8 cellular contexts compared by ENCODE assay signal in the genomic region with DNA sequence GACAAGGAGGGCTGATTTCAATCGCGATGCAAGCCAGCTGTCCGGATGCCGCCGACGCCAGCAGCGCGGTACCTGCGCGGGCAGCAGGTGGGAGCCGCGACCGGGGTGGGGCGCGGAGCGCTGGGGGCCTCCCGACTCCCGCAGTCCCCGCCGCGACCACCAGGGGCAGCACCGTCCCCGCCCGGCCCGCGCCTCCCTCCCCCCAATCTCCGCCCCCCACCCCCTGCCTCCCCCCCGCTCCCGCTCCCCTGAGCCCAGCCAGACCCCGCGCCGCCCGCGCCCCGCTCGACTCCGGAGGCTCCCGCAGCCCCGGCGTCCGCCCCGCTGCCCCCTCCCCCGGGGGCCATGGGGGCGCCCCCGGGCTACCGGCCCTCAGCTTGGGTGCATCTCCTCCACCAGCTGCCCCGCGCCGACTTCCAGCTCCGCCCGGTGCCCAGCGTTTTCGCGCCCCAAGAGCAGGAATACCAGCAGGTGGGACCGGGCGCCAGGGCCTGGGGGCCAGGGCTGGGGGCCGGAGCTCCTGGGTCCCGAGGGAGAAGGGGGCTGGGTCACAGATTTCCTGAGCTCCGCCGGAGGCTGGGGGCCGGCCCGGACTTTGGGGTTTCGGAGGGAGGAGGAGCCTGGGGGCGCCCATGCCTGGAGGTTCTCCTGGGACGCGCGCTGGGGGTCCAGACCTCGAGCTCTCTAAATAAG. TPM values are rescaled to one million over a fixed set of nuclear protein-coding genes. Genes with fewer than 3 reads are reported as not detected.
DNase-seq lines count a peak whose midpoint lies in the region; ATAC-seq, FAIRE-seq and TF ChIP-seq lines count a peak whose summit lies in the region.
"Had no signal": no experiment of that assay in that cellular context is flagged by ENCODE, and none has a peak within 500 bp of the region (broad histone marks: within the 10 kb centered on the region; RNA-seq: fewer than 3 reads in every experiment).

A gene (plus strand): TSS at position 257 of the 693 bp plus-strand sequence. CDS start 89 bp downstream, at position 346.

- 94% methylated on average over 12 of the region's 68 CpGs for WGBS in HepG2 (ENCODE audit: low lambda C conversion rate)

- H3K27ac ChIP-seq in HepG2 (ENCODE audit: extremely low read length, insufficient read depth, low read length) (no peak within 1 kb of the TSS), substantia nigra (ENCODE audit: low read depth, low read length, poor library complexity, severe bottlenecking) (peak within 1 kb of the TSS; percentile 100)

- CTCF ChIA-PET in HepG2 (lab: Yijun Ruan, JAX; ENCODE audit: low intra/inter-chr PET ratio, low total read pairs): interaction anchor here (1.1 kb wide), 1 partner anchor 23 kb away, joined by 3 read pairs; no protein-coding TSS in a partner anchor

- peak within 1 kb of the TSS; percentile 54 for H3K9ac ChIP-seq in HepG2 (ENCODE audit: insufficient read depth, low read depth, low read length)

- no peaks in the 10 kb centered on the region for H3K27me3 ChIP-seq in HepG2 (ENCODE audit: control insufficient read depth in 1 of 2, insufficient read depth in 2 of 2, low read length in 2 of 2)

- peaks cover 45% of the 10 kb centered on the region for H3K27me3 Mint-ChIP-seq in activated naive CD8-positive, alpha-beta T cell treated with anti-CD3 and anti-CD28 coated beads, Interleukin-2, amount 10 ng/mL, durations not matched to agents 7 days and 5 days

- TF ChIP-seq RAD21 in HepG2 (CRISPR knock-in tag; IDR thresholded peaks at IDR 0.05): no peak

- H2AFZ ChIP-seq in HepG2 (ENCODE audit: low read length): no peak within 1 kb of the TSS

- ATAC-seq in activated naive CD8-positive, alpha-beta T cell treated with anti-CD3 and anti-CD28 coated beads, Interleukin-2, amount 10 ng/mL, durations not matched to agents 7 days and 5 days (ENCODE audit: low read depth): no peak
- peak; percentile 29 for ATAC-seq in HepG2
- no peak for ATAC-seq in GM18870 (IDR thresholded peaks at IDR 0.05; ENCODE audit: unreplicated experiment)

- H3K4me1 Mint-ChIP-seq in activated naive CD8-positive, alpha-beta T cell treated with anti-CD3 and anti-CD28 coated beads, Interleukin-2, amount 10 ng/mL, durations not matched to agents 7 days and 5 days: peaks cover 18% of the 10 kb centered on the region

- no peak within 1 kb of the TSS for H3K27ac Mint-ChIP-seq in activated naive CD8-positive, alpha-beta T cell treated with anti-CD3 and anti-CD28 coated beads, Interleukin-2, amount 10 ng/mL, durations not matched to agents 7 days and 5 days

- H3K4me3 ChIP-seq in HepG2 (replicated peaks in 1 of 3; ENCODE audit: insufficient read depth in 1 of 3, low read depth in 2 of 3, low read length in 3 of 3): peak within 1 kb of the TSS; percentile 65 to 68 (median 66)

- peaks cover 5% of the 10 kb centered on the region for H3K36me3 Mint-ChIP-seq in activated naive CD8-positive, alpha-beta T cell treated with anti-CD3 and anti-CD28 coated beads, Interleukin-2, amount 10 ng/mL, durations not matched to agents 7 days and 5 days

- TF ChIP-seq POLR2A in HepG2 (IDR thresholded peaks at IDR 0.05; ENCODE audit: insufficient read depth in 1 of 2, low read depth in 2 of 2, low read length in 2 of 2): no peak

- H3K79me2 ChIP-seq in HepG2 (ENCODE audit: insufficient read depth, low read length): no peaks in the 10 kb centered on the region

- DNase-seq in NCI-H2227 (lab: John Stamatoyannopoulos, UW; ENCODE audit: unreplicated experiment) (peak; percentile 74), HepG2 (ENCODE audit: low spot score) (no peak), substantia nigra (lab: John Stamatoyannopoulos, UW) (peak in 38 of 49 donors; percentile 23 to 82 (median 61)), RKO (ENCODE audit: low spot score) (no peak), NCI-H510A (lab: John Stamatoyannopoulos, UW) (no peak)
- peak; percentile 73 for DNase-seq in activated naive CD8-positive, alpha-beta T cell treated with anti-CD3 and anti-CD28 coated beads, Interleukin-2, amount 10 ng/mL, durations not matched to agents 7 days and 5 days

- no peak for TF ChIP-seq CTCF in HepG2 (CRISPR knock-in tag; IDR thresholded peaks at IDR 0.05)

- H3K36me3 ChIP-seq in HepG2 (replicated peaks in 1 of 2; ENCODE audit: control insufficient read depth in 1 of 2, insufficient read depth in 2 of 2, low read length in 2 of 2): no peaks in the 10 kb centered on the region

- peaks cover 11% of the 10 kb centered on the region for H3K9me3 Mint-ChIP-seq in activated naive CD8-positive, alpha-beta T cell treated with anti-CD3 and anti-CD28 coated beads, Interleukin-2, amount 10 ng/mL, durations not matched to agents 7 days and 5 days

- in situ Hi-C loops in HepG2 (cut with HindIII; ENCODE audit: extremely low pct_ligation_motif_present, low pct_unique_long_range_greater_than_20kb): no loop called here

- H4K20me1 ChIP-seq in HepG2 (ENCODE audit: insufficient read depth, low read length): no peaks in the 10 kb centered on the region

- H3K4me1 ChIP-seq in HepG2 (ENCODE audit: insufficient read depth, low read length): peaks cover 51% of the 10 kb centered on the region

- peak within 1 kb of the TSS; percentile 66 for H3K4me2 ChIP-seq in HepG2 (ENCODE audit: low read depth, low read length)

- POLR2A ChIA-PET in activated naive CD8-positive, alpha-beta T cell treated with anti-CD3 and anti-CD28 coated beads, Interleukin-2, amount 10 ng/mL, durations not matched to agents 7 days and 5 days (lab: Charles Lee): interaction anchor here (1.0 kb wide), 1 partner anchor 20 kb away, joined by 3 read pairs; no protein-coding TSS in a partner anchor
- POLR2A ChIA-PET in HepG2 (lab: Yijun Ruan, JAX): no interaction called here

- no peak for FAIRE-seq in HepG2 (lab: Jason Lieb, UNC)

- intact Hi-C loops in HepG2 (cut with micrococcal nuclease; ENCODE audit: unreplicated experiment): no loop called here

- BruUV-seq in HepG2 (replicated peaks; lab: Mats Ljungman, UMichigan): no TSS peak

- H3K9me3 ChIP-seq in HepG2 (ENCODE audit: low read length): no peaks in the 10 kb centered on the region

- no peak for TF ChIP-seq EP300 in HepG2 (IDR thresholded peaks at IDR 0.05; ENCODE audit: low read depth in 2 of 2, low read length in 2 of 2)
- TF ChIP-seq EP300 in HepG2 (CRISPR knock-in tag; IDR thresholded peaks at IDR 0.05; ENCODE audit: borderline replicate concordance): no peak

- no peak within 1 kb of the TSS for H3K4me3 Mint-ChIP-seq in activated naive CD8-positive, alpha-beta T cell treated with anti-CD3 and anti-CD28 coated beads, Interleukin-2, amount 10 ng/mL, durations not matched to agents 7 days and 5 days

TF ChIP-seq in HepG2, 621 proteins besides CTCF, POLR2A, EP300 and RAD21 (continues in another document):
- TF ChIP-seq, protein P1, sequence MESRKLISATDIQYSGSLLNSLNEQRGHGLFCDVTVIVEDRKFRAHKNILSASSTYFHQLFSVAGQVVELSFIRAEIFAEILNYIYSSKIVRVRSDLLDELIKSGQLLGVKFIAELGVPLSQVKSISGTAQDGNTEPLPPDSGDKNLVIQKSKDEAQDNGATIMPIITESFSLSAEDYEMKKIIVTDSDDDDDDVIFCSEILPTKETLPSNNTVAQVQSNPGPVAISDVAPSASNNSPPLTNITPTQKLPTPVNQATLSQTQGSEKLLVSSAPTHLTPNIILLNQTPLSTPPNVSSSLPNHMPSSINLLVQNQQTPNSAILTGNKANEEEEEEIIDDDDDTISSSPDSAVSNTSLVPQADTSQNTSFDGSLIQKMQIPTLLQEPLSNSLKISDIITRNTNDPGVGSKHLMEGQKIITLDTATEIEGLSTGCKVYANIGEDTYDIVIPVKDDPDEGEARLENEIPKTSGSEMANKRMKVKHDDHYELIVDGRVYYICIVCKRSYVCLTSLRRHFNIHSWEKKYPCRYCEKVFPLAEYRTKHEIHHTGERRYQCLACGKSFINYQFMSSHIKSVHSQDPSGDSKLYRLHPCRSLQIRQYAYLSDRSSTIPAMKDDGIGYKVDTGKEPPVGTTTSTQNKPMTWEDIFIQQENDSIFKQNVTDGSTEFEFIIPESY (CRISPR knock-in tag; IDR thresholded peaks at IDR 0.05): peak; percentile 94
- TF ChIP-seq, protein P2, sequence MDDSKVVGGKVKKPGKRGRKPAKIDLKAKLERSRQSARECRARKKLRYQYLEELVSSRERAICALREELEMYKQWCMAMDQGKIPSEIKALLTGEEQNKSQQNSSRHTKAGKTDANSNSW (CRISPR knock-in tag; IDR thresholded peaks at IDR 0.05; ENCODE audit: borderline replicate concordance): no peak
- TF ChIP-seq HNRNPK (IDR thresholded peaks at IDR 0.05; ENCODE audit: low read depth, low read length, poor library complexity, severe bottlenecking) (peak; percentile 67), KDM1A (CRISPR knock-in tag; IDR thresholded peaks at IDR 0.05) (no peak), RBFOX2 (IDR thresholded peaks at IDR 0.05; ENCODE audit: low read depth, low read length) (0 out of 2 replicates have a peak, but pooled peaks have one; percentile 28)

RNA-seq across cellular contexts. Expression of the gene that starts here (rescaled TPM):
- total RNA-seq in activated naive CD8-positive, alpha-beta T cell treated with anti-CD3 and anti-CD28 coated beads, Interleukin-2, amount 10 ng/mL, durations not matched to agents 7 days and 5 days: 1 to 10 TPM; 1.1 to 1.9 TPM
- total RNA-seq in HepG2 (2016; rRNA removed; fragmentation: Illumina TruSeq; extraction: Trizol): 10.6 and 19.9 TPM in 2 replicates
- 24.8 and 26.4 TPM in 2 replicates for total RNA-seq in HepG2 (2016; cell fraction: cytosol; rRNA removed; fragmentation: Illumina TruSeq; extraction: Trizol; ENCODE audit: low read depth)
- 9.4 and 21.3 TPM in 2 replicates for total RNA-seq in HepG2 (2016; cell fraction: insoluble cytoplasmic fraction; rRNA removed; fragmentation: Illumina TruSeq; extraction: Trizol)
- 27.7 and 30.4 TPM in 2 replicates for total RNA-seq in HepG2 (2016; cell fraction: membrane; rRNA removed; fragmentation: Illumina TruSeq; extraction: Trizol)
- total RNA-seq in HepG2 (2016; cell fraction: nucleus; rRNA removed; fragmentation: Illumina TruSeq; extraction: Trizol): 16.5 and 20.3 TPM in 2 replicates
- 6.9 and 8.9 TPM in 2 replicates for polyA plus RNA-seq in HepG2 (2011; rRNA removed)
- polyA plus RNA-seq in HepG2 (2011; cell fraction: cytosol; rRNA removed): 7.0 and 10.7 TPM in 2 replicates
- 13.2 and 17.7 TPM in 2 replicates for polyA plus RNA-seq in HepG2 (2011; cell fraction: nucleus; rRNA removed)
- 4.1 and 6.2 TPM in 2 replicates for polyA plus RNA-seq in HepG2 (2012)
- polyA plus RNA-seq in HepG2 (2016; cell fraction: cytosol; fragmentation: Illumina TruSeq; extraction: Trizol; ENCODE audit: low read depth): 27.2 and 29.7 TPM in 2 replicates
- polyA plus RNA-seq in HepG2 (2016; cell fraction: insoluble cytoplasmic fraction; fragmentation: Illumina TruSeq; extraction: Trizol; ENCODE audit: low read depth): 11.5 and 12.2 TPM in 2 replicates
- 29.0 and 29.3 TPM in 2 replicates for polyA plus RNA-seq in HepG2 (2016; cell fraction: membrane; fragmentation: Illumina TruSeq; extraction: Trizol; ENCODE audit: low read depth)
- polyA plus RNA-seq in HepG2 (2016; cell fraction: nucleus; fragmentation: Illumina TruSeq; extraction: Trizol; ENCODE audit: insufficient read depth, low read depth): 34.6 and 38.5 TPM in 2 replicates
- polyA minus RNA-seq in HepG2 (2011; rRNA and poly(A)+ RNA removed; ENCODE audit: low replicate concordance): 15.4 TPM in 1 of 2 replicates, not detected in the other
- polyA minus RNA-seq in HepG2 (2011; cell fraction: cytosol; rRNA and poly(A)+ RNA removed): 6.2 and 9.2 TPM in 2 replicates
- 2.6 and 3.9 TPM in 2 replicates for polyA minus RNA-seq in HepG2 (2011; cell fraction: nucleus; rRNA and poly(A)+ RNA removed)
- total RNA-seq: fibroblast of villous mesenchyme had no signal

Comparison
In these comparisons a context has a peak if more than half of its experiments do, and no peak if none do; other contexts are left out.
1. DNase-seq: peak in NCI-H2227 (single experiment), activated naive CD8-positive, alpha-beta T cell treated with anti-CD3 and anti-CD28 coated beads, Interleukin-2, amount 10 ng/mL, durations not matched to agents 7 days and 5 days (single experiment) and substantia nigra (38 of 49); none in HepG2 (single experiment), RKO (single experiment) and NCI-H510A (single experiment).